ENCODE assay signal across 18 cellular contexts in the genomic region with DNA sequence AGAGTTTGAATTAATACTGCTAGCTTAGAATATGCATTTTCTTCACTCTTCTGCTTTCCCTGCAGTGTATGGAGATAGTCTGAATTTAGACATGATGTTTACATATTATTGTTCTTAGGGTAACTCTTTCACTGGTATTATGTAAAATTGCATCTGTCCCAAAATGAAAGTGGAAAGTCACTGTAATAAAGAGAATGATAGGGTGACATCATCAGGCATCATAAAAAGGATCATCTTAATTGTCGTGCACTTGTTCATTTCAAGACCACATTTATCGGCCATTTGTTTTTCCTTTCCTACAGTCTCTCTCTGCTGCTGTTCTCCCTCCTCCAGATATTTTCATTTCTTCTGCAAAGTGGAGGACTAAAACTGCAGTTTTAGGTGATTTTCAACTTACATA.
A peak's percentile ranks its signal among the peaks of the same experiment; 100 is the strongest.
DNase-seq lines count a peak whose midpoint lies in the region; ATAC-seq and TF ChIP-seq lines count a peak whose summit lies in the region.
"Had no signal": no experiment of that assay in that cellular context is flagged by ENCODE, and none has a peak within 500 bp of the region (broad histone marks: within the 10 kb centered on the region; RNA-seq: fewer than 3 reads in every experiment).

No MANE protein-coding gene starts in this region.

- H3K36me3 Mint-ChIP-seq in activated naive CD4-positive, alpha-beta T cell treated with anti-CD3 and anti-CD28 coated beads, Interleukin-2, amount 50 U/mL, for 72 hours, result no peaks in the 10 kb centered on the region
- H3K36me3 Mint-ChIP-seq: CD4-positive, alpha-beta memory T cell had no signal

- ATAC-seq in activated CD4-positive, CD25-positive, alpha-beta regulatory T cell treated with anti-CD3 and anti-CD28 coated beads, Interleukin-2, amount 50 U/mL, for 24 hours, result peak; percentile 18 to 28
- peak; percentile 19 to 62 for ATAC-seq in activated naive CD4-positive, alpha-beta T cell treated with anti-CD3 and anti-CD28 coated beads, Interleukin-2, amount 50 U/mL, for 72 hours

- peak overlapping the region; percentile 73 for H3K27ac ChIP-seq in VCaP
- peak overlapping the region; percentile 46 for H3K27ac ChIP-seq in caudate nucleus (ENCODE audit: low read depth, low read length)
- H3K27ac ChIP-seq: 22Rv1, KMS-11, PC-9 had no signal

- no peak for DNase-seq in activated CD4-positive, CD25-positive, alpha-beta regulatory T cell treated with anti-CD3 and anti-CD28 coated beads, Interleukin-2, amount 50 U/mL, for 72 hours
- DNase-seq in activated naive CD4-positive, alpha-beta T cell treated with anti-CD3 and anti-CD28 coated beads, Interleukin-2, amount 50 U/mL, for 72 hours (ENCODE audit: low spot score in 2 of 2), result no peak
- no peak for DNase-seq in activated naive CD4-positive, alpha-beta T cell (lab: John Stamatoyannopoulos, UW)
- DNase-seq in caudate nucleus (lab: John Stamatoyannopoulos, UW), result no peak
- no peak for DNase-seq in midbrain (lab: John Stamatoyannopoulos, UW)
- no peak for DNase-seq in HuH-7.5 (ENCODE audit: low spot score)
- DNase-seq: BE2C; CD4-positive, alpha-beta memory T cell; HCEC 1CT; NCI-H1092; NCI-H146; NCI-H2081; NCI-H774; PC-9 had no signal

- H3K9me3 Mint-ChIP-seq in activated naive CD4-positive, alpha-beta T cell treated with anti-CD3 and anti-CD28 coated beads, Interleukin-2, amount 50 U/mL, for 72 hours, result no peaks in the 10 kb centered on the region
- H3K9me3 Mint-ChIP-seq: CD4-positive, alpha-beta memory T cell had no signal

- no peak overlapping the region for H3K27ac Mint-ChIP-seq in activated naive CD4-positive, alpha-beta T cell treated with anti-CD3 and anti-CD28 coated beads, Interleukin-2, amount 50 U/mL, for 72 hours

- no peak for TF ChIP-seq CTCF in VCaP (conservative IDR thresholded peaks at IDR 0.05)
